ENCODE assay signal across 1 cellular context in genomic region chr16:535446-536405, GRCh38.
TF ChIP-seq lines count a peak whose summit lies in the region.

No MANE protein-coding gene starts in this region.

TF ChIP-seq in IMR-90, 13 proteins besides CTCF, POLR2A, EP300 and RAD21:
- TF ChIP-seq BHLHE40 (IDR thresholded peaks at IDR 0.05; ENCODE audit: low read depth, low read length) (peak; percentile 51; the same call in 1 of the 2 replicates), CHD1 (IDR thresholded peaks at IDR 0.05; ENCODE audit: low read depth, low read length) (no peak)
